8 cellular contexts compared by ENCODE assay signal in genomic region chr22:20549232-20549841, GRCh38. TPM values are rescaled to one million over a fixed set of nuclear protein-coding genes. Genes with fewer than 3 reads are reported as not detected.
DNase-seq lines count a peak whose midpoint lies in the region; TF ChIP-seq lines count a peak whose summit lies in the region.

No MANE protein-coding gene starts in this region.

- peaks cover 22% of the 10 kb centered on the region for H3K36me3 Mint-ChIP-seq in nephron (ENCODE audit: low read depth)

- H3K27ac Mint-ChIP-seq in nephron: peak overlapping the region; percentile 98 to 100 (median 99)

- no peak overlapping the region for H3K4me2 ChIP-seq in PC-9

- H2AFZ ChIP-seq in PC-9: no peak overlapping the region

- POLR2A ChIA-PET in PC-9 (lab: Charles Lee; ENCODE audit: unreplicated experiment): no interaction called here

- H3K4me1 Mint-ChIP-seq in nephron: peaks cover 59% of the 10 kb centered on the region

- no TSS peak for BruUV-seq in PC-9 (replicated peaks; lab: Mats Ljungman, UMichigan)

- no peaks in the 10 kb centered on the region for H3K9me3 ChIP-seq in PC-9 (ENCODE audit: insufficient read depth, low read depth)

- H3K4me3 Mint-ChIP-seq in nephron: peak overlapping the region in 1 of 3 experiments; percentile 31

- no peaks in the 10 kb centered on the region for H3F3A ChIP-seq in PC-9 (ENCODE audit: insufficient read depth, low read depth)

- no peaks in the 10 kb centered on the region for H3K9me2 ChIP-seq in PC-9 (ENCODE audit: insufficient read depth)

- H3K79me2 ChIP-seq in PC-9 (ENCODE audit: low read depth): peaks cover 40% of the 10 kb centered on the region

- no peaks in the 10 kb centered on the region for H3K36me3 ChIP-seq in PC-9 (ENCODE audit: low read depth)

- intact Hi-C loops in PC-9 (cut with micrococcal nuclease; ENCODE audit: unreplicated experiment): no loop called here

- H3K4me1 ChIP-seq in PC-9 (replicated peaks; ENCODE audit: insufficient read depth): no peaks in the 10 kb centered on the region

- CTCF ChIA-PET in PC-9 (lab: Charles Lee): no interaction called here

- peak; percentile 45 for DNase-seq in COR-L47 (lab: John Stamatoyannopoulos, UW)
- peak; percentile 24 to 75 (median 64) for DNase-seq in T-helper 2 cell
- peak; percentile 75 for DNase-seq in central memory CD4-positive, alpha-beta T cell
- DNase-seq in MV-4-11 (lab: John Stamatoyannopoulos, UW): no peak
- DNase-seq in PC-9: no peak
- DNase-seq in NCI-H2227 (lab: John Stamatoyannopoulos, UW; ENCODE audit: unreplicated experiment): no peak
- no peak for DNase-seq in DMS53 (lab: John Stamatoyannopoulos, UW)

- H3K9me3 Mint-ChIP-seq in nephron: no peaks in the 10 kb centered on the region

- H3K4me3 ChIP-seq in PC-9: no peak overlapping the region

- peaks cover 28% of the 10 kb centered on the region for H4K20me1 ChIP-seq in PC-9 (ENCODE audit: insufficient read depth)

- H3K27me3 ChIP-seq in PC-9 (ENCODE audit: insufficient read depth, low read depth): no peaks in the 10 kb centered on the region

- H3K27ac ChIP-seq in PC-9: no peak overlapping the region

- H3K27me3 Mint-ChIP-seq in nephron (ENCODE audit: low read depth): no peaks in the 10 kb centered on the region

- TF ChIP-seq CTCF in nephron (IDR thresholded peaks at IDR 0.05; ENCODE audit: unreplicated experiment in 3 of 3): no peak
- no peak for TF ChIP-seq CTCF in PC-9 (conservative IDR thresholded peaks at IDR 0.05)

RNA-seq across cellular contexts. Expression of gene MED15, which starts 41.9 kb away (rescaled TPM):
- 82.0 and 87.9 TPM in 2 replicates for total RNA-seq in PC-9 (2021)

RNA-seq across cellular contexts. Expression of gene KLHL22, which starts 53.7 kb away (rescaled TPM):
- total RNA-seq in PC-9 (2021): 17.7 and 20.0 TPM in 2 replicates

Comparison
In these comparisons a context has a peak if more than half of its experiments do, and no peak if none do; other contexts are left out.
1. DNase-seq: peak in COR-L47 (single experiment), T-helper 2 cell (5 of 5) and central memory CD4-positive, alpha-beta T cell (single experiment); none in MV-4-11 (single experiment), PC-9 (0 of 2), NCI-H2227 (single experiment) and DMS53 (single experiment).